ENCODE assay signal across 19 cellular contexts in the genomic region with DNA sequence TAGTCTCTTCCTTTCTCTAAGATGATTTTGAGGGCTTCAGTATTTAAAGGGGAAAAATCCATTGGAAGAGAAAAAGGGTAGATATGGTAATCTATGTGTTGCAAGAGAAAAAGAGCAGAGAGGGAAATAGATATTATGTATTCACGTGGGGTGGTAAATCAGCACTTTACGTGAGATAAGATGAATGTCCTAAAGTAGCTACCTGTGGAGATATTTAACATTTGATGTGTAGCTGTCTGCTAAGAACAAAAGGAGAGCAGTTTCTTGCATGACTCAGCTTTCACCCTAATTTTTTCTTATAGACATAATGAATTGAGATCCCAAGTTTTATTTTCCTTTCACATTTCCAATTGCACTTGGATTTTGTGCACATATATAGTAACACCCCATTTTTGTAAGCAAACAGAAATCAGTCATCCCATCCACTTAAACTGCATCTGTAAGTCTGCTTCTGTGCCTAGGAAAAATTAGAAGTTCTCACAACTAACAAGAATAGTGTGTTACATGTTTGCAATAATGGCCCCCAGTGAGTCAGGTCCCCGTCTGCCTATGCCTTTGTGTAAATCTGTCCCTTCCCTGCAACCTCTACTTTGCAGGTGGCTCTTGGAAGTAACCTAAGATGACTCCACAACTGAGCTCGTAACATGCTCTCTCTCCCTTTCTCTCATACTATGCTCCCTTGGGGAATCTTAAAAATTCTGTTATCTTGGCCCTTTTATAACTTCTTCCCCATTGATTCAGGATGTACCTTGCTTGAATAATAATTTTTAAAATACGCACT. TPM values are rescaled to one million over a fixed set of nuclear protein-coding genes. Genes with fewer than 3 reads are reported as not detected.
DNase-seq lines count a peak whose midpoint lies in the region; ATAC-seq and TF ChIP-seq lines count a peak whose summit lies in the region.
"Had no signal": no experiment of that assay in that cellular context is flagged by ENCODE, and none has a peak within 500 bp of the region (broad histone marks: within the 10 kb centered on the region; RNA-seq: fewer than 3 reads in every experiment).

No MANE protein-coding gene starts in this region.

- no peak overlapping the region for H4K8ac ChIP-seq in H9 (replicated peaks; ENCODE audit: insufficient read length, low read depth, low read length)

- H3K4me2 ChIP-seq in H9 (ENCODE audit: insufficient read depth, insufficient read length, low read length) = no peak overlapping the region

- H3K79me2 ChIP-seq in H9 (ENCODE audit: insufficient read depth, low read length) = peaks cover 5% of the 10 kb centered on the region; the same call in 1 of the 2 replicates

- H3K23ac ChIP-seq in H9 (ENCODE audit: insufficient read length, low read depth, low read length) = no peak overlapping the region

- H4K5ac ChIP-seq in H9 (ENCODE audit: insufficient read length, low read depth, low read length) = no peak overlapping the region

- H2BK5ac ChIP-seq in H9 (ENCODE audit: insufficient read length, low read length) = no peak overlapping the region

- no peaks in the 10 kb centered on the region for H3K79me1 ChIP-seq in H9 (ENCODE audit: insufficient read depth, low read depth, low read length, poor library complexity, severe bottlenecking)

- no peak for DNase-seq in H9
- peak; percentile 22 for DNase-seq in NCI-H2227 (lab: John Stamatoyannopoulos, UW; ENCODE audit: unreplicated experiment)
- DNase-seq in epithelial cell of esophagus (ENCODE audit: low read depth) = no peak
- peak; percentile 9 for DNase-seq in renal cortical epithelial cell (ENCODE audit: low read depth)
- DNase-seq in GDM1 (lab: John Stamatoyannopoulos, UW) = no peak
- DNase-seq in activated CD8-positive, alpha-beta T cell treated with anti-CD3 and anti-CD28 coated beads for 36 hours = no peak
- DNase-seq in GM19240 (ENCODE audit: insufficient read length, low spot score) = no peak
- DNase-seq: activated naive CD4-positive, alpha-beta T cell; anterior cingulate cortex; BE2C; DMS153; gastrocnemius medialis; GOT3; left ventricle myocardium superior; NCI-H1105; NCI-H510A treated with DMSO at 0.1 percent for 48 hours; OCI-M1; stimulated activated CD4-positive, alpha-beta T cell treated with anti-CD3 and anti-CD28 coated beads, Interleukin-4, amount 100 ng/mL, for 24 hours had no signal

- H4K20me1 ChIP-seq in H9 (ENCODE audit: control insufficient read depth, insufficient read depth, insufficient read length) = no peaks in the 10 kb centered on the region

- H3K27ac Mint-ChIP-seq in H9 = peak overlapping the region; percentile 84 to 89 (median 84); a peak in 6 of 7 replicates
- H3K27ac Mint-ChIP-seq in activated CD8-positive, alpha-beta T cell treated with anti-CD3 and anti-CD28 coated beads for 36 hours = no peak overlapping the region

- no peaks in the 10 kb centered on the region for H3K9me3 Mint-ChIP-seq in H9
- H3K9me3 Mint-ChIP-seq in activated CD8-positive, alpha-beta T cell treated with anti-CD3 and anti-CD28 coated beads for 36 hours = no peaks in the 10 kb centered on the region

- H3K27me3 ChIP-seq in H9 (ENCODE audit: insufficient read depth, low read length) = no peaks in the 10 kb centered on the region
- H3K27me3 ChIP-seq: BE2C, gastrocnemius medialis had no signal

- intact Hi-C loops in activated CD8-positive, alpha-beta T cell treated with anti-CD3 and anti-CD28 coated beads for 36 hours (cut with micrococcal nuclease) = no loop called here

- no CpG with 5 or more reads among the region's 5 CpGs for WGBS in H9 (ENCODE audit: extremely low coverage, insufficient read length, low lambda C conversion rate)

- H3K4me1 Mint-ChIP-seq in H9 = peaks cover 36 to 37% of the 10 kb centered on the region in 2 experiments
- peaks cover 28% of the 10 kb centered on the region for H3K4me1 Mint-ChIP-seq in activated CD8-positive, alpha-beta T cell treated with anti-CD3 and anti-CD28 coated beads for 36 hours (ENCODE audit: low read depth)

- H3K27ac ChIP-seq in H9 (ENCODE audit: insufficient read length, low read depth, low read length) = peak overlapping the region; percentile 20
- H3K27ac ChIP-seq: gastrocnemius medialis, SK-N-MC had no signal

- H3K14ac ChIP-seq in H9 (ENCODE audit: insufficient read depth, low read length) = no peak overlapping the region

- no peak overlapping the region for H3K18ac ChIP-seq in H9 (ENCODE audit: insufficient read length, low read depth, low read length)

- no peaks in the 10 kb centered on the region for H3K9me3 ChIP-seq in H9 (ENCODE audit: control insufficient read depth, low read depth, low read length)
- H3K9me3 ChIP-seq: BE2C, gastrocnemius medialis had no signal

- no peak for ATAC-seq in activated CD8-positive, alpha-beta T cell treated with anti-CD3 and anti-CD28 coated beads for 36 hours
- ATAC-seq: gastrocnemius medialis, left ventricle myocardium superior had no signal

- H2AK5ac ChIP-seq in H9 (ENCODE audit: insufficient read length, low read length) = no peak overlapping the region

- H3K9ac ChIP-seq in H9 (ENCODE audit: extremely low read depth, insufficient read length, low read length) = no peak overlapping the region

- H3K36me3 Mint-ChIP-seq in H9 (ENCODE audit: insufficient read depth in 1 of 3, low read depth in 3 of 3) = no peaks in the 10 kb centered on the region
- peaks cover 7% of the 10 kb centered on the region for H3K36me3 Mint-ChIP-seq in activated CD8-positive, alpha-beta T cell treated with anti-CD3 and anti-CD28 coated beads for 36 hours (ENCODE audit: low read depth)

- H2BK12ac ChIP-seq in H9 (ENCODE audit: insufficient read length, low read depth, low read length) = no peak overlapping the region

- no peak for TF ChIP-seq CTCF in H9 (conservative IDR thresholded peaks at IDR 0.05)
- TF ChIP-seq CTCF in epithelial cell of esophagus (IDR thresholded peaks at IDR 0.05; ENCODE audit: insufficient read depth, low read depth, low read length, missing control alignments) = no peak
- no peak for TF ChIP-seq CTCF in activated CD8-positive, alpha-beta T cell treated with anti-CD3 and anti-CD28 coated beads for 36 hours (IDR thresholded peaks at IDR 0.05)

- H3T11ph ChIP-seq in H9 (ENCODE audit: low read length) = no peak overlapping the region

- no peak overlapping the region for H3K56ac ChIP-seq in H9 (ENCODE audit: insufficient read length, low read depth, low read length)

- H2BK120ac ChIP-seq in H9 (ENCODE audit: low read depth, low read length, poor library complexity, severe bottlenecking) = no peak overlapping the region

- H2BK20ac ChIP-seq in H9 (ENCODE audit: low read depth, low read length, poor library complexity, severe bottlenecking) = no peak overlapping the region

- no peak overlapping the region for H2AFZ ChIP-seq in H9 (ENCODE audit: low read length)

- CTCF ChIA-PET in activated CD8-positive, alpha-beta T cell treated with anti-CD3 and anti-CD28 coated beads for 36 hours (lab: Charles Lee) = no interaction called here

- no peak overlapping the region for H4K91ac ChIP-seq in H9 (ENCODE audit: insufficient read length, low read depth, low read length)

- H3K4ac ChIP-seq in H9 (ENCODE audit: low read depth, low read length) = no peak overlapping the region

- H3K23me2 ChIP-seq in H9 (ENCODE audit: insufficient read length, low read depth, low read length, poor library complexity, severe bottlenecking) = no peaks in the 10 kb centered on the region

- POLR2A ChIA-PET in activated CD8-positive, alpha-beta T cell treated with anti-CD3 and anti-CD28 coated beads for 36 hours (lab: Charles Lee) = no interaction called here

- peak overlapping the region; percentile 14 for H3K4me3 ChIP-seq in epithelial cell of esophagus (ENCODE audit: low read length)
- H3K4me3 ChIP-seq: gastrocnemius medialis, SK-N-MC had no signal

- H3K4me1 ChIP-seq in H9 (ENCODE audit: insufficient read depth, low read length) = peaks cover 5% of the 10 kb centered on the region; the same call in 1 of the 2 replicates
- H3K4me1 ChIP-seq: BE2C had no signal

- peak overlapping the region; percentile 14 to 42; a peak in 3 of 5 replicates for H3K4me3 Mint-ChIP-seq in H9
- no peak overlapping the region for H3K4me3 Mint-ChIP-seq in activated CD8-positive, alpha-beta T cell treated with anti-CD3 and anti-CD28 coated beads for 36 hours

- no peak overlapping the region for H2BK15ac ChIP-seq in H9 (ENCODE audit: low read depth, low read length)

- H3K27me3 Mint-ChIP-seq in H9 (ENCODE audit: low read depth) = no peaks in the 10 kb centered on the region
- H3K27me3 Mint-ChIP-seq in activated CD8-positive, alpha-beta T cell treated with anti-CD3 and anti-CD28 coated beads for 36 hours = no peaks in the 10 kb centered on the region

RNA-seq across cellular contexts. Expression of a gene that starts 3.6 kb away (rescaled TPM):
- total RNA-seq in H9 (2021) (37.7 and 40.1 TPM in 2 replicates), renal cortical epithelial cell (32.6 and 38.2 TPM in 2 replicates)
- total RNA-seq in activated CD8-positive, alpha-beta T cell treated with anti-CD3 and anti-CD28 coated beads for 36 hours = 1 to 10 TPM; 4.7 to 5.0 TPM

RNA-seq across cellular contexts. Expression of a gene that starts 3.9 kb away (rescaled TPM):
- 10.0 and 12.8 TPM in 2 replicates for total RNA-seq in H9 (2021)
- 15.8 and 21.8 TPM in 2 replicates for total RNA-seq in renal cortical epithelial cell
- 10 to 100 TPM; 15.2 to 15.3 TPM for total RNA-seq in activated CD8-positive, alpha-beta T cell treated with anti-CD3 and anti-CD28 coated beads for 36 hours

Comparison
In these comparisons a context has a peak if more than half of its experiments do, and no peak if none do; other contexts are left out.
1. DNase-seq: peak in NCI-H2227 (single experiment) and renal cortical epithelial cell (single experiment); none in H9 (single experiment), epithelial cell of esophagus (single experiment), GDM1 (single experiment), activated CD8-positive, alpha-beta T cell treated with anti-CD3 and anti-CD28 coated beads for 36 hours (single experiment) and GM19240 (single experiment).